In the genomic region with DNA sequence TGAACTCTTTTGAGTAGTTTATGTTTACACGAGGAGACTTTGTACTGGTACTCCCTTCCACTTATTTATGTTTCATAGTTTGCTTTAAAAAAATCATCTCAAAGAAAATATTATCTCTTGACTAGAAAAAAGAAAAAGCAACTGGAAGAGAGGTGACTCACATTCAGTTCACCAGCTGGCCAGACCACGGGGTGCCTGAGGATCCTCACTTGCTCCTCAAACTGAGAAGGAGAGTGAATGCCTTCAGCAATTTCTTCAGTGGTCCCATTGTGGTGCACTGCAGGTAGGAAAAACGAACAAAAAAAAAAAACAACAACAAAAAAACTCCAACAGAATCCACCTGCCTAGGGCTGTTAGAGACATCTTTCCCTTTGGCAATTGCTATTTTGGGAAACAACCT, we compare ENCODE assay signal across 12 cellular contexts.
DNase-seq lines count a peak whose midpoint lies in the region; ATAC-seq and TF ChIP-seq lines count a peak whose summit lies in the region.
"Had no signal": no experiment of that assay in that cellular context is flagged by ENCODE, and none has a peak within 500 bp of the region (broad histone marks: within the 10 kb centered on the region; RNA-seq: fewer than 3 reads in every experiment).

No MANE protein-coding gene starts in this region.

- peaks cover 0 to 9% of the 10 kb centered on the region in 2 donors for H3K9me3 Mint-ChIP-seq in activated naive CD4-positive, alpha-beta T cell treated with anti-CD3 and anti-CD28 coated beads, Interleukin-2, amount 50 U/mL, for 72 hours
- peaks cover 10% of the 10 kb centered on the region for H3K9me3 Mint-ChIP-seq in activated naive CD4-positive, alpha-beta T cell treated with anti-CD3 and anti-CD28 coated beads, Interleukin-2, amount 10 ng/mL, durations not matched to agents 7 days and 5 days
- peaks cover 20% of the 10 kb centered on the region for H3K9me3 Mint-ChIP-seq in osteocyte (ENCODE audit: unreplicated experiment)

- DNase-seq in activated naive CD4-positive, alpha-beta T cell treated with anti-CD3 and anti-CD28 coated beads, Interleukin-2, amount 50 U/mL, for 72 hours (ENCODE audit: low spot score in 2 of 2), result no peak
- no peak for DNase-seq in activated naive CD4-positive, alpha-beta T cell treated with anti-CD3 and anti-CD28 coated beads, Interleukin-2, amount 10 ng/mL, durations not matched to agents 7 days and 5 days
- DNase-seq in astrocyte of the spinal cord (ENCODE audit: low read depth, low spot score) (peak; percentile 69), osteocyte (ENCODE audit: extremely low spot score, unreplicated experiment) (no peak), DMS79 treated with DMSO at 0.1 percent for 48 hours (lab: John Stamatoyannopoulos, UW) (no peak)
- DNase-seq: DMS53; effector CD4-positive, alpha-beta T cell had no signal

- no peak overlapping the region for H3K9ac ChIP-seq in HUES48 (ENCODE audit: low read depth, low read length)

- H3K27me3 Mint-ChIP-seq in activated naive CD4-positive, alpha-beta T cell treated with anti-CD3 and anti-CD28 coated beads, Interleukin-2, amount 10 ng/mL, durations not matched to agents 7 days and 5 days, result no peaks in the 10 kb centered on the region
- no peaks in the 10 kb centered on the region for H3K27me3 Mint-ChIP-seq in osteocyte (ENCODE audit: unreplicated experiment)

- H3K27ac Mint-ChIP-seq in activated naive CD4-positive, alpha-beta T cell treated with anti-CD3 and anti-CD28 coated beads, Interleukin-2, amount 50 U/mL, for 72 hours, result peak overlapping the region in 1 of 2 donors; percentile 4
- no peak overlapping the region for H3K27ac Mint-ChIP-seq in activated naive CD4-positive, alpha-beta T cell treated with anti-CD3 and anti-CD28 coated beads, Interleukin-2, amount 10 ng/mL, durations not matched to agents 7 days and 5 days
- H3K27ac Mint-ChIP-seq in osteocyte (ENCODE audit: unreplicated experiment), result peak overlapping the region; percentile 52

- ATAC-seq in activated naive CD4-positive, alpha-beta T cell treated with anti-CD3 and anti-CD28 coated beads, Interleukin-2, amount 50 U/mL, for 72 hours, result peak; percentile 32 to 51
- ATAC-seq in GM19463 (IDR thresholded peaks at IDR 0.05; ENCODE audit: unreplicated experiment), result no peak
- no peak for ATAC-seq in HG03520 (IDR thresholded peaks at IDR 0.05; ENCODE audit: unreplicated experiment)
- ATAC-seq: gastroesophageal sphincter had no signal

- H3K4me3 ChIP-seq in HUES48 (ENCODE audit: low read depth, low read length) (no peak overlapping the region), astrocyte of the spinal cord (ENCODE audit: low read depth, low read length) (no peak overlapping the region)
- H3K4me3 ChIP-seq: gastroesophageal sphincter, thoracic aorta had no signal

- no peak for TF ChIP-seq CTCF in astrocyte of the spinal cord (IDR thresholded peaks at IDR 0.05; ENCODE audit: low read depth, low read length)
- TF ChIP-seq CTCF in osteocyte (IDR thresholded peaks at IDR 0.05), result no peak

- H3K27me3 ChIP-seq in HUES48 (ENCODE audit: control insufficient read depth, insufficient read depth, low read length), result no peaks in the 10 kb centered on the region
- H3K27me3 ChIP-seq: gastroesophageal sphincter had no signal

- H3K4me1 Mint-ChIP-seq in activated naive CD4-positive, alpha-beta T cell treated with anti-CD3 and anti-CD28 coated beads, Interleukin-2, amount 10 ng/mL, durations not matched to agents 7 days and 5 days, result peaks cover 39% of the 10 kb centered on the region
- peaks cover 12% of the 10 kb centered on the region for H3K4me1 Mint-ChIP-seq in osteocyte (ENCODE audit: unreplicated experiment)

- peak overlapping the region; percentile 44 for H3K27ac ChIP-seq in HUES48 (ENCODE audit: low read depth, low read length)
- H3K27ac ChIP-seq: gastroesophageal sphincter, thoracic aorta had no signal

- H3K4me3 Mint-ChIP-seq in activated naive CD4-positive, alpha-beta T cell treated with anti-CD3 and anti-CD28 coated beads, Interleukin-2, amount 10 ng/mL, durations not matched to agents 7 days and 5 days, result no peak overlapping the region
- H3K4me3 Mint-ChIP-seq in osteocyte (ENCODE audit: unreplicated experiment), result no peak overlapping the region

- H3K36me3 Mint-ChIP-seq in activated naive CD4-positive, alpha-beta T cell treated with anti-CD3 and anti-CD28 coated beads, Interleukin-2, amount 50 U/mL, for 72 hours, result peaks cover 39 to 54% of the 10 kb centered on the region in 2 donors
- H3K36me3 Mint-ChIP-seq in activated naive CD4-positive, alpha-beta T cell treated with anti-CD3 and anti-CD28 coated beads, Interleukin-2, amount 10 ng/mL, durations not matched to agents 7 days and 5 days, result peaks cover 58% of the 10 kb centered on the region
- no peaks in the 10 kb centered on the region for H3K36me3 Mint-ChIP-seq in osteocyte (ENCODE audit: unreplicated experiment)

- H3K36me3 ChIP-seq in HUES48 (ENCODE audit: control insufficient read depth, insufficient read depth, low read length), result no peaks in the 10 kb centered on the region
- H3K36me3 ChIP-seq: gastroesophageal sphincter, thoracic aorta had no signal

- CTCF ChIA-PET in activated naive CD4-positive, alpha-beta T cell treated with anti-CD3 and anti-CD28 coated beads, Interleukin-2, amount 10 ng/mL, durations not matched to agents 7 days and 5 days (lab: Charles Lee), result no interaction called here

- H3K9me3 ChIP-seq in HUES48 (ENCODE audit: control insufficient read depth, insufficient read depth, low read length), result no peaks in the 10 kb centered on the region
- H3K9me3 ChIP-seq: thoracic aorta had no signal

- in situ Hi-C loops in astrocyte of the spinal cord (cut with HindIII; ENCODE audit: low sequenced_read_pairs), result no loop called here

- H3K4me1 ChIP-seq in HUES48 (ENCODE audit: control insufficient read depth, insufficient read depth, low read length), result peaks cover 10% of the 10 kb centered on the region
- H3K4me1 ChIP-seq: gastroesophageal sphincter had no signal

Comparison
In these comparisons a context has a peak if more than half of its experiments do, and no peak if none do; other contexts are left out.
1. ATAC-seq: peak in activated naive CD4-positive, alpha-beta T cell treated with anti-CD3 and anti-CD28 coated beads, Interleukin-2, amount 50 U/mL, for 72 hours (2 of 2); none in GM19463 (single experiment) and HG03520 (single experiment).